Comparison of ENCODE assay signal across 5 cellular contexts in the genomic region with DNA sequence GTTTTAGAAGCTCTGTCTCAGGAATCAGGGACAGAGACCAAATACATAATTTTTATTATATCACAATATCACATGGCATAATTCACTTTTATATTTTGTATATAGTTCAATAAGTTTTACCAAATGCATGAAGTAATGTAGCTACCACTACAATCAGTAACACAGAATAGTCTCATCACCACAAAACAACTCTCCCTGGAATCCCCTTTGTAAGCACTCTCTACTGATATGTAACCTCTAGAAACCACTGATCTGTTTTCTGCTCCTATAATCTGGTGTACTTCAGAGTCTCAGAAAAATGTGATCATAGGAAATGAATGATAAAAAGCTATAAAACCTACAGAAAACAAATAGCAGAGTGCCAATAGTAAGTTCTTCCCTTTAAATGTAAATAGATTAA.
A peak's percentile ranks its signal among the peaks of the same experiment; 100 is the strongest.
DNase-seq lines count a peak whose midpoint lies in the region; ATAC-seq, FAIRE-seq and TF ChIP-seq lines count a peak whose summit lies in the region.
"Not testable (repeated sequence)": the region's sequence is repeated elsewhere in the genome, so short reads cannot be mapped to it uniquely, and the experiment has no call there.

No MANE protein-coding gene starts in this region.

- TF ChIP-seq CTCF in GM12878 (IDR thresholded peaks at IDR 0.05 in 2 of 3, conservative IDR thresholded peaks at IDR 0.05 in 1 of 3; ENCODE audit: control insufficient read depth in 2 of 3, extremely low read depth in 1 of 3, insufficient read depth in 1 of 3, low read depth in 3 of 3, low read length in 3 of 3), result not testable (repeated sequence)

- not testable (repeated sequence) for DNase-seq in GM12878 (ENCODE audit: low read depth, low spot score); memory B cell (ENCODE audit: low spot score in 2 of 2)

- H3K27me3 ChIP-seq in GM12878 (replicated peaks in 1 of 2; ENCODE audit: control insufficient read depth in 2 of 2, insufficient read depth in 2 of 2, low read length in 1 of 2), result not testable (repeated sequence)

- POLR2A ChIA-PET in GM12878 (lab: Charles Lee), result not testable (repeated sequence)

- not testable (repeated sequence) for H3K9ac ChIP-seq in GM12878 (ENCODE audit: control insufficient read depth, insufficient read depth, low read length)

- SMC1A ChIA-PET in GM12878 (lab: Charles Lee; ENCODE audit: uncharacterized antibody, unreplicated experiment), result not testable (repeated sequence)

- in situ Hi-C loops in GM12878 (cut with MboI), result not testable (repeated sequence)

- FAIRE-seq in GM12878 (lab: Jason Lieb, UNC), result not testable (repeated sequence)

- not testable (repeated sequence) for H3K4me3 Mint-ChIP-seq in memory B cell

- not testable (repeated sequence) for H3K27ac ChIP-seq in GM12878 (ENCODE audit: control insufficient read depth, insufficient read depth)

- not testable (repeated sequence) for H4K20me1 ChIP-seq in GM12878 (ENCODE audit: control insufficient read depth, insufficient read depth)

- H3K79me2 ChIP-seq in GM12878 (ENCODE audit: control insufficient read depth, insufficient read depth, low read length), result not testable (repeated sequence)

- H2AFZ ChIP-seq in GM12878 (ENCODE audit: control insufficient read depth, low read depth, low read length), result not testable (repeated sequence)

- CTCF ChIA-PET in GM12878 (lab: Yijun Ruan, JAX), result not testable (repeated sequence)

- H3K4me1 Mint-ChIP-seq in memory B cell, result not testable (repeated sequence)

- RAD21 ChIA-PET in GM12878 (lab: Charles Lee; ENCODE audit: unreplicated experiment), result not testable (repeated sequence)

- ATAC-seq in GM18868 (IDR thresholded peaks at IDR 0.05; ENCODE audit: unreplicated experiment) (peak; percentile 81), GM21786 (IDR thresholded peaks at IDR 0.05; ENCODE audit: unreplicated experiment) (peak; percentile 58), HG03565 (IDR thresholded peaks at IDR 0.05; ENCODE audit: unreplicated experiment) (peak; percentile 56), GM12878 (peak; percentile 52), memory B cell (ENCODE audit: low read depth) (peak; percentile 34)

- not testable (repeated sequence) for H3K9me3 ChIP-seq in GM12878 (replicated peaks; ENCODE audit: control insufficient read depth, insufficient read depth, low read length)

- H3K4me1 ChIP-seq in GM12878 (ENCODE audit: control insufficient read depth, insufficient read depth, low read length), result not testable (repeated sequence)

- not testable (repeated sequence) for BruUV-seq in GM12878 (replicated peaks; lab: Mats Ljungman, UMichigan)

- intact Hi-C loops in GM12878 (cut with micrococcal nuclease; ENCODE audit: unreplicated experiment), result not testable (repeated sequence)

- not testable (repeated sequence) for TF ChIP-seq EP300 in GM12878 (IDR thresholded peaks at IDR 0.05; ENCODE audit: borderline replicate concordance in 1 of 2, control insufficient read depth in 1 of 2, low read depth in 2 of 2, low read length in 2 of 2)

- H3K36me3 Mint-ChIP-seq in memory B cell, result not testable (repeated sequence)

- H3K4me2 ChIP-seq in GM12878 (ENCODE audit: control insufficient read depth, insufficient read depth), result not testable (repeated sequence)

- H3K27ac Mint-ChIP-seq in memory B cell, result not testable (repeated sequence)

- TF ChIP-seq RAD21 in GM12878 (IDR thresholded peaks at IDR 0.05; ENCODE audit: insufficient read depth, low read depth, low read length), result not testable (repeated sequence)

- H3K36me3 ChIP-seq in GM12878 (ENCODE audit: control insufficient read depth in 2 of 2, insufficient read depth in 2 of 2, low read length in 1 of 2), result not testable (repeated sequence)

- not testable (repeated sequence) for H3K27me3 Mint-ChIP-seq in memory B cell

- H3K4me3 ChIP-seq in GM12878, result not testable (repeated sequence)

- not testable (repeated sequence) for TF ChIP-seq POLR2A in GM12878 (IDR thresholded peaks at IDR 0.05; ENCODE audit: low read depth, low read length)

- not testable (repeated sequence) for H3K9me3 Mint-ChIP-seq in memory B cell
